Comparison of ENCODE assay signal across 8 cellular contexts in the genomic region with DNA sequence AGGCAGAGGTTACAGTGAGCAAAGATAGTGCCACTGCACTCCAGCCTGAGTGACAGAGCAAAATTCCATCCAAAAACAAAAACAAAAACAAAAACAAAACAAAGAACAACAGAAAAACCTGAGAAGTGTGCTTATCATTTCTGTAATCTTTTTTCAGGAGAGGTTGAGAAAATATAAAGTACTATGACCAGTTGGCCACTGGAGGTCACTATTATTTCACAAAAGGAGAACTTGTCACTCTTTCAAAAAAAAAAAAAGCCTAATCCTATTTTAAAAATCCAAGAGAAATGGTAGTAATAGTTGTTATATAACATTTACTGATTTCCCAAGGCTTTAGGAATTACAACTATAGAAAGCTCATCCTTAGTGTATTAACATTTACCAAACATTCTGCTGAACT. TPM values are rescaled to one million over a fixed set of nuclear protein-coding genes. Genes with fewer than 3 reads are reported as not detected.
DNase-seq lines count a peak whose midpoint lies in the region; ATAC-seq, FAIRE-seq and TF ChIP-seq lines count a peak whose summit lies in the region.

No MANE protein-coding gene starts in this region.

- intact Hi-C loops in ascending aorta (cut with DNase I) (no loop called here), left lung (cut with DNase I) (no loop called here)

- TF ChIP-seq CTCF in Loucy (conservative IDR thresholded peaks at IDR 0.05; ENCODE audit: low read length): peak; percentile 78
- TF ChIP-seq CTCF in ascending aorta (IDR thresholded peaks at IDR 0.05): peak in 2 of 3 experiments; percentile 27 to 61
- TF ChIP-seq CTCF in left lung (IDR thresholded peaks at IDR 0.05): peak; percentile 14 to 35

- H3K9me2 ChIP-seq in Loucy (replicated peaks; ENCODE audit: low read depth, low read length): no peaks in the 10 kb centered on the region

- no peaks in the 10 kb centered on the region for H3K36me3 ChIP-seq in Loucy (ENCODE audit: insufficient read depth, low read length)
- no peaks in the 10 kb centered on the region for H3K36me3 ChIP-seq in ascending aorta
- H3K36me3 ChIP-seq in left lung: no peaks in the 10 kb centered on the region

- H3K4me1 ChIP-seq in Loucy (ENCODE audit: insufficient read depth, low read length, poor library complexity, severe bottlenecking): no peaks in the 10 kb centered on the region
- H3K4me1 ChIP-seq in ascending aorta: no peaks in the 10 kb centered on the region
- no peaks in the 10 kb centered on the region for H3K4me1 ChIP-seq in left lung

- no peaks in the 10 kb centered on the region for H4K20me1 ChIP-seq in Loucy (ENCODE audit: insufficient read depth, low read length, poor library complexity, severe bottlenecking)

- H3K9me3 ChIP-seq in Loucy (ENCODE audit: insufficient read depth, low read depth, low read length) (no peaks in the 10 kb centered on the region; the same call in 1 of the 2 replicates), ascending aorta (no peaks in the 10 kb centered on the region), left lung (no peaks in the 10 kb centered on the region)

- FAIRE-seq in G401.6 (lab: Jason Lieb, UNC): peak; percentile 98

- ATAC-seq in left lung (peak; percentile 57), HG03108 (IDR thresholded peaks at IDR 0.05; ENCODE audit: unreplicated experiment) (no peak)

- no peak overlapping the region for H2AFZ ChIP-seq in Loucy (ENCODE audit: low read length)

- H3F3A ChIP-seq in Loucy (ENCODE audit: low read depth): no peaks in the 10 kb centered on the region

- no peaks in the 10 kb centered on the region for H3K79me2 ChIP-seq in Loucy (ENCODE audit: insufficient read depth, low read length)

- H3K27ac ChIP-seq in ascending aorta (no peak overlapping the region), left lung (no peak overlapping the region)

- DNase-seq in ascending aorta (ENCODE audit: low spot score in 2 of 2): no peak
- no peak for DNase-seq in left lung
- no peak for DNase-seq in mesenteric fat pad (ENCODE audit: low spot score)
- no peak for DNase-seq in DMS79 treated with DMSO at 0.1 percent for 48 hours (lab: John Stamatoyannopoulos, UW)
- no peak for DNase-seq in activated CD4-positive, alpha-beta T cell treated with anti-CD3 and anti-CD28 coated beads, Interleukin-2, amount 50 U/mL, for 48 hours

- no peak overlapping the region for H3K4me3 ChIP-seq in Loucy (ENCODE audit: low read length, poor library complexity, severe bottlenecking)
- no peak overlapping the region for H3K4me3 ChIP-seq in ascending aorta
- H3K4me3 ChIP-seq in left lung: no peak overlapping the region

- no peak overlapping the region for H3K9ac ChIP-seq in Loucy (ENCODE audit: low read depth, low read length, poor library complexity, severe bottlenecking)

- no peak overlapping the region for H3K4me2 ChIP-seq in Loucy (ENCODE audit: low read depth, low read length, poor library complexity, severe bottlenecking)

- H3K27me3 ChIP-seq in Loucy (ENCODE audit: insufficient read depth, low read length, poor library complexity, severe bottlenecking) (no peaks in the 10 kb centered on the region), ascending aorta (no peaks in the 10 kb centered on the region), left lung (no peaks in the 10 kb centered on the region)

RNA-seq across cellular contexts. Expression of a gene that starts 24.9 kb away (rescaled TPM):
- total RNA-seq in ascending aorta (31.2 TPM), left lung (1 to 10 TPM; 1.9 to 3.1 TPM), mesenteric fat pad (17.4 TPM)

Comparison
In these comparisons a context has a peak if more than half of its experiments do, and no peak if none do; other contexts are left out.
1. CTCF ChIP-seq: peak in every context shown above with its lines; median percentile 78 in Loucy; 44 in ascending aorta; 24 in left lung.